In the genomic region with DNA sequence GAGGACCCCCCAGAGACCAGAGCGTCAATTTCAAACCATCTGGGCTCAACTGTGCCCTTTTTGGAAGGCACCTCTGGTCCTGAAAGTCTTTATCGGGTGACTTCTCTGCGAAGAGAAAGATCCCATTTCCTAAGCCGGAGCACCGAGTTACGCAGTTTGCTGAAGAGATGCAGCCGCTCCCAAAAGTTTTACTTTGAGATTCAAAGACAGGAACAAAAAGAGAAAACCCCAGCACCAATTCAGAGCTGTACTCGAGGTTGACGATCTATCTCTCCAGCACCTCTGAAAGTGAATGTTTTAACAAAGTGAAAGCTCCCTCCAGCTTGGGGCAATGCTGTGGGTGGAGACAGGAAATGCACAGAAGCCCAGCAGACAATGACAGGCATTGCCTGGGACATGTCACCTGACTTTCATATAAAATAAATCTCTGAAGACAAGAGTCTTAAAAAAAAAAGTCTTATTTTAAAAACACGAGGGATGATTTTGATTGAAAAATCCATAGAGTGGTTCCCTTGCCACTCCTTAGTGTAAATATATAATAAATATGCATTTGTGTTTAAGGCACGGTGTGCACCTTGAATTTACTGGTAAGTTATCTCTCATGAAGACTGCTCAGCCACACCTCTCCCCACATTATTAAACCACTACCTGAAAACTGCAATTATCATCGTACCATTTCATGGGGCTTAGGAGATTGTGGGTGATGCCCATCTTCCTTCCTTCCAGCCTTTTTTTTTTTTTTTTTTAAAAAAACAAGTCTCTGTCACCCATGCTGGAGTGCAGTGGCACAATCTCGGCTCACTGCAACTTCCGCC, we compare ENCODE assay signal across 7 cellular contexts.
A peak's percentile ranks its signal among the peaks of the same experiment; 100 is the strongest.
DNase-seq lines count a peak whose midpoint lies in the region; ATAC-seq and TF ChIP-seq lines count a peak whose summit lies in the region.

No MANE protein-coding gene starts in this region.

- peak overlapping the region; percentile 93 to 99 (median 98) for H3K27ac Mint-ChIP-seq in immature natural killer cell

- peak overlapping the region in 3 of 4 donors; percentile 14 to 69 (median 62) for H3K27ac ChIP-seq in body of pancreas

- no peaks in the 10 kb centered on the region for H3K9me3 Mint-ChIP-seq in immature natural killer cell

- H3K27me3 ChIP-seq in body of pancreas, result no peaks in the 10 kb centered on the region

- H3K4me3 ChIP-seq in body of pancreas, result no peak overlapping the region

- H3K27me3 Mint-ChIP-seq in immature natural killer cell (ENCODE audit: low read depth in 3 of 3), result peaks cover 3 to 7% (median 7%) of the 10 kb centered on the region in 3 donors

- WGBS in body of pancreas, 2 donors, result 43 to 49% methylated on average over 14 of the region's 14 CpGs

- peaks cover 11 to 20% (median 16%) of the 10 kb centered on the region in 3 donors for H3K36me3 Mint-ChIP-seq in immature natural killer cell

- H3K4me1 Mint-ChIP-seq in immature natural killer cell, result peaks cover 54 to 76% of the 10 kb centered on the region in 2 donors

- intact Hi-C loops in body of pancreas (cut with DNase I), result no loop called here

- DNase-seq in T-helper 1 cell (peak; percentile 59 to 85 (median 71)), body of pancreas (peak in 3 of 4 donors; percentile 17 to 50 (median 18)), immature natural killer cell (peak; percentile 79 to 82 (median 81)), NCI-H1694 (lab: John Stamatoyannopoulos, UW) (no peak)
- DNase-seq in stimulated activated CD4-positive, alpha-beta T cell treated with anti-CD3 and anti-CD28 coated beads, Interleukin-1b, Interleukin-23, amount 100 ng/mL, for 24 hours (ENCODE audit: low read depth in 4 of 4, low spot score in 1 of 4), result peak; percentile 23 to 55 (median 46)

- peak overlapping the region; percentile 74 to 94 (median 87) for H3K4me3 Mint-ChIP-seq in immature natural killer cell

- no peaks in the 10 kb centered on the region for H3K36me3 ChIP-seq in body of pancreas (replicated peaks in 1 of 2; ENCODE audit: insufficient read depth in 1 of 2, low read depth in 2 of 2)

- no peak for TF ChIP-seq CTCF in body of pancreas (IDR thresholded peaks at IDR 0.05)

- H3K4me1 ChIP-seq in body of pancreas, result no peaks in the 10 kb centered on the region

- ATAC-seq in HG03175 (IDR thresholded peaks at IDR 0.05; ENCODE audit: unreplicated experiment) (peak; percentile 92), body of pancreas (peak; percentile 58)

- TF ChIP-seq POLR2A in GM19193 (IDR thresholded peaks at IDR 0.05; ENCODE audit: extremely low read depth, insufficient read depth, insufficient read length) (peak; percentile 33), body of pancreas (IDR thresholded peaks at IDR 0.05) (peak in 2 of 3 donors; percentile 30 to 47)

- H3K9me3 ChIP-seq in body of pancreas, result no peaks in the 10 kb centered on the region
